Comparison of ENCODE assay signal across 11 cellular contexts in the genomic region with DNA sequence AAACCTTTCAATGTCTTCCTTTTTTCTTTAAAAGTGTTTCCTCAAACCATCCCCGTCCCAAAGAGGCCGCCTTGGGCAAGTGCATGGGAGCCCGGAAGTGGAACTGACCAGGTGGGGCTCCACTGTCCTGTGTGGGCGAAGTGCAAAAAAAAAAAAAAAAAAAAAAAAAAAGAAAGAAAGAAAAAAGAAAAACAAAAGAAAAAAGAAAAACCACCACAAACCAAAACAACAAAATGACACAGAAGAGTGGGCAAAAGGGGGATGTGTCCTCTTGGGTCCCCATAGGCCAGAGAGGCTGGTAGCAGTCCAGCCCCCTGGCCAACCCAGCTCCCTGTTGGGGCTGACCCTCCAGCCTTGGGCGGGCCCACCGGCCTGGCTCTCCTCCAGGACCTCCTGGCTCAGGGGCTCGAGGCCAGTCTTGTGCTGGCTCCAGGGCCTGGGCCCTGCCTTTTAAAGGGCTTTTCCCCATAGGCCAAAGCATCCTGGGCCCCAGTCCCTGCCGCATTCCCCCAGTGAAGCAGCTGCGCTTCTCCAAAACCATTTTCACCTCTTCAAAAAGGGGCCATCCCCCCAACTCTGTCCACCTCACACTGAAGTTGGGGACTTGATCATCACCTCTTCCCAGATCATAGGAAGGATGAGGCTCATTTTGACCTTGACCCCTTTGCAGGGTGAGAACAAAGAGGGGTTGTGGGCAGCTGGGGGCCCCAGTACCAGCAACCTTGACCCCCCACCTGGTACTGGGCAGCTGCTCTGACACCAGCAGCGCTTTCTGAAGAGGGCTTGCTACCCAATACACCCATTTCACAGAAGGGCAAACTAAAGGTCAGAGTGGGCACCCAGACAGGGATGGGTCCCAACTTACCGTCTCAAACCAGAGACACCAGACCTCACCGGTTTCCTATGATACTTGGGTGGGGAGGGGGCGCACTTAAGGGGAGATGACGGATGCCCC. TPM values are rescaled to one million over a fixed set of nuclear protein-coding genes. Genes with fewer than 3 reads are reported as not detected.
A peak's percentile ranks its signal among the peaks of the same experiment; 100 is the strongest.
DNase-seq lines count a peak whose midpoint lies in the region; ATAC-seq and TF ChIP-seq lines count a peak whose summit lies in the region.
"Had no signal": no experiment of that assay in that cellular context is flagged by ENCODE, and none has a peak within 500 bp of the region (broad histone marks: within the 10 kb centered on the region; RNA-seq: fewer than 3 reads in every experiment).

No MANE protein-coding gene starts in this region.

- H3K27ac Mint-ChIP-seq in activated T-helper 17 cell treated with anti-CD3 and anti-CD28 coated beads, Interleukin-2, amount 50 U/mL, for 72 hours = peak overlapping the region; percentile 46

- no peak overlapping the region for H3K27ac ChIP-seq in right lobe of liver

- no peaks in the 10 kb centered on the region for H3K9me3 Mint-ChIP-seq in activated T-helper 17 cell treated with anti-CD3 and anti-CD28 coated beads, Interleukin-2, amount 50 U/mL, for 72 hours

- H3K4me3 Mint-ChIP-seq in activated T-helper 17 cell treated with anti-CD3 and anti-CD28 coated beads, Interleukin-2, amount 50 U/mL, for 72 hours = no peak overlapping the region

- ATAC-seq in activated T-helper 17 cell treated with anti-CD3 and anti-CD28 coated beads, Interleukin-2, amount 50 U/mL, for 72 hours (replicated peaks) = no peak
- ATAC-seq in right lobe of liver (no peak), HG02885 (IDR thresholded peaks at IDR 0.05; ENCODE audit: poor library complexity, unreplicated experiment) (no peak)

- no peaks in the 10 kb centered on the region for H3K4me1 ChIP-seq in right lobe of liver

- H3K36me3 ChIP-seq in right lobe of liver = peaks cover 0 to 6% (median 0%) of the 10 kb centered on the region in 4 donors

- no peak overlapping the region for H3K4me3 ChIP-seq in right lobe of liver
- H3K4me3 ChIP-seq: dorsolateral prefrontal cortex had no signal

- peaks cover 24% of the 10 kb centered on the region for H3K36me3 Mint-ChIP-seq in activated T-helper 17 cell treated with anti-CD3 and anti-CD28 coated beads, Interleukin-2, amount 50 U/mL, for 72 hours (ENCODE audit: low read depth)

- no peaks in the 10 kb centered on the region for H3K27me3 Mint-ChIP-seq in activated T-helper 17 cell treated with anti-CD3 and anti-CD28 coated beads, Interleukin-2, amount 50 U/mL, for 72 hours

- TF ChIP-seq CTCF in right lobe of liver (IDR thresholded peaks at IDR 0.05) = no peak

- H3K4me1 Mint-ChIP-seq in activated T-helper 17 cell treated with anti-CD3 and anti-CD28 coated beads, Interleukin-2, amount 50 U/mL, for 72 hours = peaks cover 4% of the 10 kb centered on the region

- H3K27me3 ChIP-seq in right lobe of liver = no peaks in the 10 kb centered on the region
- H3K27me3 ChIP-seq: dorsolateral prefrontal cortex had no signal

- WGBS in right lobe of liver (ENCODE audit: insufficient coverage, low coverage, low lambda C conversion rate, missing lambda C conversion rate) = 65% methylated on average over 7 of the region's 14 CpGs

- no peak for TF ChIP-seq POLR2A in right lobe of liver (IDR thresholded peaks at IDR 0.05)

- intact Hi-C loops in right lobe of liver (cut with DNase I) = loop anchor here (10.0 kb wide), 2 partner anchors 262 to 272 kb away; no protein-coding TSS in a partner anchor

- peak; percentile 34 for DNase-seq in stimulated activated CD4-positive, alpha-beta T cell treated with anti-CD3 and anti-CD28 coated beads, Interleukin-15, amount 100 ng/mL, for 24 hours
- no peak for DNase-seq in stimulated activated CD4-positive, alpha-beta T cell treated with anti-CD3 and anti-CD28 coated beads, Interleukin-4, amount 100 ng/mL, for 4 hours
- DNase-seq in right lobe of liver (peak in 2 of 3 donors; percentile 2 to 48), NCI-H510A treated with DMSO at 0.1 percent for 48 hours (lab: John Stamatoyannopoulos, UW) (no peak)
- DNase-seq in stimulated activated naive CD4-positive, alpha-beta T cell (lab: John Stamatoyannopoulos, UW) = no peak
- DNase-seq in activated CD8-positive, alpha-beta memory T cell treated with anti-CD3 and anti-CD28 coated beads, Interleukin-2, amount 50 U/mL, for 48 hours = no peak
- DNase-seq: activated T-cell treated with anti-CD3 and anti-CD28 coated beads, Interleukin-2, amount 50 U/mL, for 48 hours; dorsolateral prefrontal cortex; occipital lobe had no signal

- no peaks in the 10 kb centered on the region for H3K9me3 ChIP-seq in right lobe of liver

RNA-seq across cellular contexts. Expression of a gene that starts 9.4 kb away (rescaled TPM):
- total RNA-seq in activated T-helper 17 cell treated with anti-CD3 and anti-CD28 coated beads, Interleukin-2, amount 50 U/mL, for 72 hours = 10 to 100 TPM; 60.1 to 62.9 TPM
- 10 to 100 TPM in 4 of 6 experiments, 1 to 10 TPM in 2; 7.8 to 22.5 (median 12.1) TPM for total RNA-seq in right lobe of liver

RNA-seq across cellular contexts. Expression of a gene that starts 18.8 kb away (rescaled TPM):
- total RNA-seq in activated T-helper 17 cell treated with anti-CD3 and anti-CD28 coated beads, Interleukin-2, amount 50 U/mL, for 72 hours = under 1 TPM; 0.77 to 0.82 TPM
- under 1 TPM; 0.18 to 0.68 (median 0.28) TPM for total RNA-seq in right lobe of liver

Comparison
In these comparisons a context has a peak if more than half of its experiments do, and no peak if none do; other contexts are left out.
1. DNase-seq: peak in stimulated activated CD4-positive, alpha-beta T cell treated with anti-CD3 and anti-CD28 coated beads, Interleukin-15, amount 100 ng/mL, for 24 hours (single experiment) and right lobe of liver (2 of 3); none in stimulated activated CD4-positive, alpha-beta T cell treated with anti-CD3 and anti-CD28 coated beads, Interleukin-4, amount 100 ng/mL, for 4 hours (0 of 2), NCI-H510A treated with DMSO at 0.1 percent for 48 hours (single experiment), stimulated activated naive CD4-positive, alpha-beta T cell (0 of 6) and activated CD8-positive, alpha-beta memory T cell treated with anti-CD3 and anti-CD28 coated beads, Interleukin-2, amount 50 U/mL, for 48 hours (single experiment).